Comparison of ENCODE assay signal across 20 cellular contexts in the genomic region with DNA sequence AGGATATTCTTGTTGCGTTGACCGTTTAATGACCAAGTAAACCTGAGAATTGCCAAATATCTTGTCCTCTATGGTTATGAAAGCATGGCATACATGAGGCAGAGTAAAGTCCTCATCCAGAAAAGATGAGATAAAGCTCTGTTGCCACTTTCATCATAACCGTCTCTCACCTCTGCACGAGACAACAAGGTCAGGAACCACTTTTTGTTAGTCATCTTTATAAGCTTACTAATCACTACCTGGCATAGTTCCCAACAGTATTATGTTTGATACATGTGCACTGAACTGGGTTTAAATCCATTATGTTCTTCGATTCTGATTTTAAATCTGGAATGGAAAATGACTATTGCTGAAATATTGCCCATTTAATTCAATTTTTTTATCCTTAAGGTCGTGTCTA. TPM values are rescaled to one million over a fixed set of nuclear protein-coding genes. Genes with fewer than 3 reads are reported as not detected.
DNase-seq lines count a peak whose midpoint lies in the region; ATAC-seq and TF ChIP-seq lines count a peak whose summit lies in the region.
"Had no signal": no experiment of that assay in that cellular context is flagged by ENCODE, and none has a peak within 500 bp of the region (broad histone marks: within the 10 kb centered on the region; RNA-seq: fewer than 3 reads in every experiment).

No MANE protein-coding gene starts in this region.

- H3K4me1 ChIP-seq in psoas muscle = no peaks in the 10 kb centered on the region
- no peaks in the 10 kb centered on the region for H3K4me1 ChIP-seq in CD8-positive, alpha-beta T cell (ENCODE audit: insufficient read depth, low read length)

- CTCF ChIA-PET in Calu3 (lab: Charles Lee) = interaction anchor here (0.8 to 1.2 kb wide), 5 partner anchors 17 to 128 kb away, joined by 3 to 4 read pairs (median 3); no protein-coding TSS in a partner anchor
- CTCF ChIA-PET in CD8-positive, alpha-beta T cell (lab: Charles Lee) = interaction anchor here (1.2 kb wide), 1 partner anchor 705 kb away, joined by 3 read pairs; no protein-coding TSS in a partner anchor

- H3K27ac ChIP-seq in psoas muscle = no peak overlapping the region
- no peak overlapping the region for H3K27ac ChIP-seq in CD8-positive, alpha-beta T cell (ENCODE audit: low read depth, low read length)
- H3K27ac ChIP-seq: HL-60, tibial nerve had no signal

- peak overlapping the region; percentile 50 for H3K4me3 Mint-ChIP-seq in Calu3 (ENCODE audit: low read depth, unreplicated experiment)
- no peak overlapping the region for H3K4me3 Mint-ChIP-seq in glutamatergic neuron (ENCODE audit: unreplicated experiment)
- no peak overlapping the region for H3K4me3 Mint-ChIP-seq in CD8-positive, alpha-beta T cell
- H3K4me3 Mint-ChIP-seq: activated naive CD8-positive, alpha-beta T cell; naive B cell had no signal

- no peaks in the 10 kb centered on the region for H3K9me3 ChIP-seq in psoas muscle
- no peaks in the 10 kb centered on the region for H3K9me3 ChIP-seq in CD8-positive, alpha-beta T cell (ENCODE audit: low read length)
- H3K9me3 ChIP-seq: left lung, tibial nerve had no signal

- TF ChIP-seq CTCF in Calu3 (IDR thresholded peaks at IDR 0.05; ENCODE audit: unreplicated experiment) = no peak
- TF ChIP-seq CTCF in psoas muscle (IDR thresholded peaks at IDR 0.05) = no peak
- no peak for TF ChIP-seq CTCF in glutamatergic neuron (IDR thresholded peaks at IDR 0.05; ENCODE audit: partially characterized antibody, unreplicated experiment)
- no peak for TF ChIP-seq CTCF in CD8-positive, alpha-beta T cell (IDR thresholded peaks at IDR 0.05)

- WGBS in psoas muscle, 3 donors = 61 to 71% (median 67%) methylated on average over 6 of the region's 6 CpGs

- ATAC-seq in psoas muscle = no peak
- ATAC-seq in CD8-positive, alpha-beta T cell = no peak
- ATAC-seq: left lung had no signal

- no peaks in the 10 kb centered on the region for H3K36me3 ChIP-seq in psoas muscle (ENCODE audit: insufficient read depth in 1 of 2, low read depth in 1 of 2)
- H3K36me3 ChIP-seq in CD8-positive, alpha-beta T cell (ENCODE audit: insufficient read depth, low read length) = no peaks in the 10 kb centered on the region
- H3K36me3 ChIP-seq: left lung, tibial nerve had no signal

- no TSS peak for BruUV-seq in Calu3 (replicated peaks; lab: Mats Ljungman, UMichigan)

- intact Hi-C loops in Calu3 (cut with micrococcal nuclease; ENCODE audit: unreplicated experiment) (loop anchor here (5.0 kb wide), 1 partner anchor 41 kb away; no protein-coding TSS in a partner anchor), psoas muscle (cut with DNase I) (no loop called here)
- intact Hi-C loops in CD8-positive, alpha-beta T cell (cut with DNase I, micrococcal nuclease) = no loop called here

- no peaks in the 10 kb centered on the region for H3K27me3 Mint-ChIP-seq in Calu3 (ENCODE audit: unreplicated experiment)
- H3K27me3 Mint-ChIP-seq in glutamatergic neuron (ENCODE audit: unreplicated experiment) = peaks cover 6% of the 10 kb centered on the region
- H3K27me3 Mint-ChIP-seq in CD8-positive, alpha-beta T cell (ENCODE audit: low read depth) = peaks cover 41% of the 10 kb centered on the region

- peaks cover 40% of the 10 kb centered on the region for H3K36me3 Mint-ChIP-seq in Calu3 (ENCODE audit: insufficient read depth, unreplicated experiment)
- H3K36me3 Mint-ChIP-seq in glutamatergic neuron (ENCODE audit: unreplicated experiment) = no peaks in the 10 kb centered on the region
- H3K36me3 Mint-ChIP-seq in CD8-positive, alpha-beta T cell = no peaks in the 10 kb centered on the region
- H3K36me3 Mint-ChIP-seq: activated naive CD8-positive, alpha-beta T cell; naive B cell had no signal

- DNase-seq in Calu3 (no peak), HuH-7.5 (ENCODE audit: low spot score) (peak; percentile 23), dermis microvascular lymphatic vessel endothelial cell (ENCODE audit: low read depth in 2 of 2) (peak; percentile 52 to 89), psoas muscle (no peak), glutamatergic neuron (no peak), NOMO-1 treated with dmso at 0.1 percent for 144 hours (lab: John Stamatoyannopoulos, UW; ENCODE audit: unreplicated experiment) (no peak), SW480 (ENCODE audit: low spot score) (no peak)
- DNase-seq in CD8-positive, alpha-beta T cell = no peak
- DNase-seq: activated CD4-positive, alpha-beta T cell treated with anti-CD3 and anti-CD28 coated beads, Interleukin-2, amount 50 U/mL, for 1 hour; AML-193; caudate nucleus; hippocampal formation; left lung; naive B cell; NCI-H1930; posterior cingulate gyrus; stimulated activated CD4-positive, alpha-beta T cell treated with anti-CD3 and anti-CD28 coated beads, Interleukin-2, amount 100 ng/mL, for 24 hours had no signal

- H3K4me3 ChIP-seq in psoas muscle = peak overlapping the region; percentile 59
- H3K4me3 ChIP-seq in CD8-positive, alpha-beta T cell (ENCODE audit: low read depth, low read length) = no peak overlapping the region

- peaks cover 0 to 24% (median 0%) of the 10 kb centered on the region in 3 donors for H3K27me3 ChIP-seq in psoas muscle (ENCODE audit: insufficient read depth in 3 of 3, low read length in 2 of 3)
- H3K27me3 ChIP-seq in CD8-positive, alpha-beta T cell (ENCODE audit: insufficient read depth, low read length) = peaks cover 5% of the 10 kb centered on the region
- H3K27me3 ChIP-seq: tibial nerve had no signal

- H3K4me1 Mint-ChIP-seq in Calu3 (ENCODE audit: low read depth, unreplicated experiment) = peaks cover 37% of the 10 kb centered on the region
- H3K4me1 Mint-ChIP-seq in glutamatergic neuron (ENCODE audit: low read depth, unreplicated experiment) = no peaks in the 10 kb centered on the region
- H3K4me1 Mint-ChIP-seq in CD8-positive, alpha-beta T cell (ENCODE audit: low read depth) = peaks cover 4% of the 10 kb centered on the region

- POLR2A ChIA-PET in CD8-positive, alpha-beta T cell (lab: Charles Lee) = no interaction called here

- no peak overlapping the region for H3K27ac Mint-ChIP-seq in Calu3 (ENCODE audit: unreplicated experiment)
- H3K27ac Mint-ChIP-seq in glutamatergic neuron (ENCODE audit: unreplicated experiment) = no peak overlapping the region
- no peak overlapping the region for H3K27ac Mint-ChIP-seq in CD8-positive, alpha-beta T cell
- H3K27ac Mint-ChIP-seq: activated naive CD8-positive, alpha-beta T cell; naive B cell had no signal

- H3K9me3 Mint-ChIP-seq in Calu3 (ENCODE audit: low read depth, unreplicated experiment) (peaks cover 2% of the 10 kb centered on the region), glutamatergic neuron (ENCODE audit: unreplicated experiment) (no peaks in the 10 kb centered on the region)
- H3K9me3 Mint-ChIP-seq in CD8-positive, alpha-beta T cell = no peaks in the 10 kb centered on the region

RNA-seq across cellular contexts. Expression of gene PTPRB, which starts 31.2 kb away (rescaled TPM):
- total RNA-seq in Calu3 (2022) (43.2 and 44.5 TPM in 2 replicates), dermis microvascular lymphatic vessel endothelial cell (73.6 and 113 TPM in 2 replicates), psoas muscle (10 to 100 TPM; 10.9 to 32.1 (median 17.8) TPM), glutamatergic neuron (ENCODE audit: unreplicated experiment) (0.17 TPM)
- 1 to 10 TPM; 6.5 to 7.6 (median 7.2) TPM for polyA plus RNA-seq in psoas muscle
- total RNA-seq in CD8-positive, alpha-beta T cell = not detected

Comparison
In these comparisons a context has a peak if more than half of its experiments do, and no peak if none do; other contexts are left out.
1. DNase-seq: peak in HuH-7.5 (single experiment) and dermis microvascular lymphatic vessel endothelial cell (2 of 2); none in Calu3 (single experiment), psoas muscle (0 of 2), glutamatergic neuron (single experiment), NOMO-1 treated with dmso at 0.1 percent for 144 hours (single experiment), SW480 (single experiment) and CD8-positive, alpha-beta T cell (0 of 7).
2. RNA of gene PTPRB, which starts 31.2 kb away (total RNA-seq): 73.6 to 113 TPM in dermis microvascular lymphatic vessel endothelial cell, 43.2 to 44.5 TPM in Calu3 and 10.9 to 32.1 TPM in psoas muscle; 0.17 TPM in glutamatergic neuron (single experiment) and not detected in CD8-positive, alpha-beta T cell; every median in the first group is over 10 times any median in the second.